Comparison of ENCODE assay signal across 8 cellular contexts in genomic region chr19:2034729-2035589, GRCh38. TPM values are rescaled to one million over a fixed set of nuclear protein-coding genes. Genes with fewer than 3 reads are reported as not detected.
A peak's percentile ranks its signal among the peaks of the same experiment; 100 is the strongest.
DNase-seq lines count a peak whose midpoint lies in the region; ATAC-seq and TF ChIP-seq lines count a peak whose summit lies in the region.

No MANE protein-coding gene starts in this region.

- H3K4me3 ChIP-seq in BLaER1 treated with 17β-estradiol and CSF1 and Interleukin-3, amounts not matched to agents 10 nM and 100 nM = no peak overlapping the region
- no peak overlapping the region for H3K4me3 ChIP-seq in Jurkat, Clone E6-1 (ENCODE audit: low read length)
- H3K4me3 ChIP-seq in hepatocyte (no peak overlapping the region), MG63 (no peak overlapping the region)

- peaks cover 32 to 73% (median 46%) of the 10 kb centered on the region in 10 experiments for H3K4me1 ChIP-seq in BLaER1 treated with 17β-estradiol and CSF1 and Interleukin-3, amounts not matched to agents 10 nM and 100 nM
- H3K4me1 ChIP-seq in hepatocyte (ENCODE audit: insufficient read depth) = peaks cover 15% of the 10 kb centered on the region

- peak overlapping the region in 10 of 11 experiments; percentile 17 to 99 (median 94); a peak in 18 of 22 replicates for H3K4me2 ChIP-seq in BLaER1 treated with 17β-estradiol and CSF1 and Interleukin-3, amounts not matched to agents 10 nM and 100 nM
- no peak overlapping the region for H3K4me2 ChIP-seq in hepatocyte

- peaks cover 23 to 30% (median 28%) of the 10 kb centered on the region in 11 experiments for H3K36me3 ChIP-seq in BLaER1 treated with 17β-estradiol and CSF1 and Interleukin-3, amounts not matched to agents 10 nM and 100 nM
- H3K36me3 ChIP-seq in hepatocyte (replicated peaks; ENCODE audit: insufficient read depth, low read depth) (no peaks in the 10 kb centered on the region), MG63 (no peaks in the 10 kb centered on the region)

- no peak for ATAC-seq in GM19463 (IDR thresholded peaks at IDR 0.05; ENCODE audit: unreplicated experiment)

- H3K27me3 ChIP-seq in BLaER1 treated with 17β-estradiol and CSF1 and Interleukin-3, amounts not matched to agents 10 nM and 100 nM = no peaks in the 10 kb centered on the region
- H3K27me3 ChIP-seq in hepatocyte = no peaks in the 10 kb centered on the region
- no peaks in the 10 kb centered on the region for H3K27me3 ChIP-seq in MG63

- TF ChIP-seq CTCF in hepatocyte (IDR thresholded peaks at IDR 0.05; ENCODE audit: poor library complexity) = no peak

- peaks cover 8 to 17% (median 12%) of the 10 kb centered on the region in 11 experiments; a peak in 21 of 22 replicates for H3K9me3 ChIP-seq in BLaER1 treated with 17β-estradiol and CSF1 and Interleukin-3, amounts not matched to agents 10 nM and 100 nM (replicated peaks in 1 of 11)
- H3K9me3 ChIP-seq in hepatocyte (ENCODE audit: low read depth) (no peaks in the 10 kb centered on the region), MG63 (no peaks in the 10 kb centered on the region)

- no peak overlapping the region; a peak in 1 of 22 replicates for H3K27ac ChIP-seq in BLaER1 treated with 17β-estradiol and CSF1 and Interleukin-3, amounts not matched to agents 10 nM and 100 nM
- no peak overlapping the region for H3K27ac ChIP-seq in hepatocyte

- no peaks in the 10 kb centered on the region for H3K79me2 ChIP-seq in hepatocyte

- no peak overlapping the region for H3K9ac ChIP-seq in BLaER1 treated with 17β-estradiol and CSF1 and Interleukin-3, amounts not matched to agents 10 nM and 100 nM

- H4K20me1 ChIP-seq in BLaER1 treated with 17β-estradiol and CSF1 and Interleukin-3, amounts not matched to agents 10 nM and 100 nM = peaks cover 0 to 30% (median 25%) of the 10 kb centered on the region in 11 experiments; a peak in 16 of 22 replicates
- H4K20me1 ChIP-seq in hepatocyte (ENCODE audit: insufficient read depth, poor library complexity, severe bottlenecking) = no peaks in the 10 kb centered on the region

- WGBS in hepatocyte (ENCODE audit: low lambda C conversion rate, missing lambda C conversion rate) = 81% methylated on average over 28 of the region's 34 CpGs

- no peak overlapping the region for H2AFZ ChIP-seq in hepatocyte

- no peaks in the 10 kb centered on the region for H3K9me2 ChIP-seq in hepatocyte (replicated peaks; ENCODE audit: insufficient read depth)

- peak; percentile 47 for DNase-seq in Jurkat, Clone E6-1 (ENCODE audit: low read depth, low spot score)
- peak; percentile 91 for DNase-seq in activated CD8-positive, alpha-beta memory T cell treated with anti-CD3 and anti-CD28 coated beads, Interleukin-2, amount 50 U/mL, for 48 hours
- DNase-seq in hepatocyte (ENCODE audit: low spot score) = peak; percentile 46
- DNase-seq in stimulated activated CD8-positive, alpha-beta memory T cell treated with anti-CD3 and anti-CD28 coated beads, Interleukin-12 subunit alpha, Interleukin-12 subunit beta, amount 100 ng/mL, for 1 hour (ENCODE audit: low read depth) = peak; percentile 39
- DNase-seq in cerebellar cortex (ENCODE audit: low spot score) = no peak
- DNase-seq in MG63 = no peak

RNA-seq across cellular contexts. Expression of gene MKNK2, which starts 16.1 kb away (rescaled TPM):
- polyA plus RNA-seq in Jurkat, Clone E6-1 (2012; ENCODE audit: insufficient read depth, insufficient read length) = 94.9 TPM
- 90.4 and 98.2 TPM in 2 replicates for total RNA-seq in hepatocyte
- 126 and 136 TPM in 2 replicates for polyA plus RNA-seq in hepatocyte
- 17.9 and 38.6 TPM in 2 replicates for total RNA-seq in MG63 (2014; rRNA removed; shearing (Covaris generic); ENCODE audit: low replicate concordance)

RNA-seq across cellular contexts. Expression of gene BTBD2, which starts 19.4 kb away (rescaled TPM):
- 118 TPM for polyA plus RNA-seq in Jurkat, Clone E6-1 (2012; ENCODE audit: insufficient read depth, insufficient read length)
- 56.4 and 62.1 TPM in 2 replicates for total RNA-seq in hepatocyte
- 71.1 and 76.0 TPM in 2 replicates for polyA plus RNA-seq in hepatocyte
- 34.4 and 36.4 TPM in 2 replicates for total RNA-seq in MG63 (2014; rRNA removed; shearing (Covaris generic); ENCODE audit: low replicate concordance)

Comparison
In these comparisons a context has a peak if more than half of its experiments do, and no peak if none do; other contexts are left out.
1. DNase-seq: peak in Jurkat, Clone E6-1 (single experiment), activated CD8-positive, alpha-beta memory T cell treated with anti-CD3 and anti-CD28 coated beads, Interleukin-2, amount 50 U/mL, for 48 hours (single experiment), hepatocyte (single experiment) and stimulated activated CD8-positive, alpha-beta memory T cell treated with anti-CD3 and anti-CD28 coated beads, Interleukin-12 subunit alpha, Interleukin-12 subunit beta, amount 100 ng/mL, for 1 hour (single experiment); none in cerebellar cortex (single experiment) and MG63 (single experiment).